Comparison of ENCODE assay signal across 1 cellular context in genomic region chr16:73049051-73049910, GRCh38.
TF ChIP-seq lines count a peak whose summit lies in the region.

No MANE protein-coding gene starts in this region.

TF ChIP-seq in HepG2, 621 proteins besides CTCF, POLR2A, EP300 and RAD21 (continued from another document and continues in another):
- TF ChIP-seq AHDC1 (CRISPR knock-in tag; IDR thresholded peaks at IDR 0.05; ENCODE audit: borderline replicate concordance) (no peak), ZNF703 (CRISPR knock-in tag; IDR thresholded peaks at IDR 0.05; ENCODE audit: borderline replicate concordance) (no peak), ZNF782 (CRISPR knock-in tag; IDR thresholded peaks at IDR 0.05; ENCODE audit: borderline replicate concordance) (no peak), ELF1 (CRISPR knock-in tag; IDR thresholded peaks at IDR 0.05) (peak; percentile 38; the same call in 1 of the 2 replicates), SRF (IDR thresholded peaks at IDR 0.05; ENCODE audit: low read depth, low read length) (no peak), ZBTB8A (CRISPR knock-in tag; IDR thresholded peaks at IDR 0.05; ENCODE audit: borderline replicate concordance, low read depth) (no peak), ZNF513 (CRISPR knock-in tag; conservative IDR thresholded peaks at IDR 0.05) (no peak), ZMYM3 (CRISPR knock-in tag; IDR thresholded peaks at IDR 0.05) (no peak), FOXK1 (CRISPR knock-in tag; IDR thresholded peaks at IDR 0.05; ENCODE audit: borderline replicate concordance, low read depth) (no peak), GTF2F1 (IDR thresholded peaks at IDR 0.05; ENCODE audit: low read length) (no peak), ZNF629 (CRISPR knock-in tag; conservative IDR thresholded peaks at IDR 0.05) (no peak), ZNF263 (CRISPR knock-in tag; IDR thresholded peaks at IDR 0.05) (peak; percentile 99), SKIL (CRISPR knock-in tag; IDR thresholded peaks at IDR 0.05; ENCODE audit: borderline replicate concordance) (no peak), ZNF616 (CRISPR knock-in tag; IDR thresholded peaks at IDR 0.05; ENCODE audit: low read depth) (no peak), ZSCAN21 (CRISPR knock-in tag; IDR thresholded peaks at IDR 0.05; ENCODE audit: borderline replicate concordance) (no peak), YEATS2 (CRISPR knock-in tag; IDR thresholded peaks at IDR 0.05; ENCODE audit: borderline replicate concordance) (no peak), NFKB2 (CRISPR knock-in tag; IDR thresholded peaks at IDR 0.05; ENCODE audit: borderline replicate concordance) (no peak), GMEB2 (CRISPR knock-in tag; IDR thresholded peaks at IDR 0.05; ENCODE audit: low read depth) (no peak), ZNF362 (CRISPR knock-in tag; IDR thresholded peaks at IDR 0.05; ENCODE audit: borderline replicate concordance) (no peak), ZNF75D (CRISPR knock-in tag; IDR thresholded peaks at IDR 0.05; ENCODE audit: borderline replicate concordance) (no peak), ZBTB7A (CRISPR knock-in tag; IDR thresholded peaks at IDR 0.05) (no peak), PAXIP1 (CRISPR knock-in tag; conservative IDR thresholded peaks at IDR 0.05) (no peak), ZNF317 (CRISPR knock-in tag; IDR thresholded peaks at IDR 0.05) (peak; percentile 16; the same call in 1 of the 2 replicates), CSRNP1 (CRISPR knock-in tag; IDR thresholded peaks at IDR 0.05) (0 out of 2 replicates have a peak, but pooled peaks have one; percentile 18), MTA3 (CRISPR knock-in tag; IDR thresholded peaks at IDR 0.05) (no peak), ZNF407 (CRISPR knock-in tag; IDR thresholded peaks at IDR 0.05; ENCODE audit: not compliant biosample characterization) (no peak), RBFOX2 (IDR thresholded peaks at IDR 0.05; ENCODE audit: low read depth, low read length) (no peak)
